Comparison of ENCODE assay signal across 15 cellular contexts in the genomic region with DNA sequence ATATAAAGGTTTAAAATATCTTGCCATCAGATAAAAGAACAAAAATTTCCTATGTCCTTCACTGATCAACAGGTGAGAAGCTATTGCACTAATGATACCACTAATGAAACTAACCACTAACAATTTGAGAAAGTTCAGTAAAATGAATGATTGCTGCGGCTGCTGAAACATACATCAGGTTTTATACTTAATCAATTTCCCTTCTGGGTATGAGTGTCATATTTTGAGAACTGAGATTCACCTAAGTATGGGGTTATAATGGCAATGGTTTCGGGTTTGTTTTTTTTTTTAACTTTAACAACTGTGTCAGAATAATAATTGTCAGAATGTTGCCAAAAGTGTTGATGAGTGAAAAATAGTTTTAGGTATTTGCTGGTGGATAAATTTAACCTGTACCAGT.
DNase-seq lines count a peak whose midpoint lies in the region; ATAC-seq and TF ChIP-seq lines count a peak whose summit lies in the region.
"Had no signal": no experiment of that assay in that cellular context is flagged by ENCODE, and none has a peak within 500 bp of the region (broad histone marks: within the 10 kb centered on the region; RNA-seq: fewer than 3 reads in every experiment).

No MANE protein-coding gene starts in this region.

- in situ Hi-C loops in GM13976 (cut with MboI; ENCODE audit: low sequenced_read_pairs, unreplicated experiment): loop anchor here (25.0 kb wide), 1 partner anchor 157 kb away; the partner anchor contains the start of gene SLC39A10

- no peaks in the 10 kb centered on the region for H3K4me1 ChIP-seq in foreskin keratinocyte
- H3K4me1 ChIP-seq: suprapubic skin had no signal

- DNase-seq in GM13976 (ENCODE audit: low spot score) (peak; percentile 20), SIG-M5 treated with dmso at 0.1 percent for 504 hours (lab: John Stamatoyannopoulos, UW; ENCODE audit: unreplicated experiment) (no peak), middle frontal gyrus (ENCODE audit: extremely low spot score, low spot score) (no peak), foreskin keratinocyte (no peak), H4 (ENCODE audit: low spot score) (no peak)
- DNase-seq: activated CD8-positive, alpha-beta memory T cell treated with anti-CD3 and anti-CD28 coated beads for 24 hours; islet precursor cell; KG1; NCI-H2029; PC-3 had no signal

- TF ChIP-seq CTCF in GM13976 (IDR thresholded peaks at IDR 0.05; ENCODE audit: borderline replicate concordance, control extremely low read depth, extremely low read depth, insufficient read depth, missing control alignments) (no peak), foreskin keratinocyte (conservative IDR thresholded peaks at IDR 0.05) (no peak)

- H3K27ac ChIP-seq in foreskin keratinocyte: no peak overlapping the region
- H3K27ac ChIP-seq: suprapubic skin had no signal

- no peaks in the 10 kb centered on the region for H3K27me3 ChIP-seq in foreskin keratinocyte
- H3K27me3 ChIP-seq: suprapubic skin had no signal

- peak; percentile 91 for ATAC-seq in GM19372 (IDR thresholded peaks at IDR 0.05; ENCODE audit: low read depth, unreplicated experiment)
- ATAC-seq in HG02610 (IDR thresholded peaks at IDR 0.05; ENCODE audit: unreplicated experiment): peak; percentile 95
- ATAC-seq in HG03175 (IDR thresholded peaks at IDR 0.05; ENCODE audit: unreplicated experiment): peak; percentile 98
- ATAC-seq in foreskin keratinocyte: no peak
- ATAC-seq: GM23338, PC-3 had no signal
